ENCODE assay signal across 4 cellular contexts in genomic region chr19:21613201-21613600, GRCh38.
DNase-seq lines count a peak whose midpoint lies in the region; ATAC-seq, FAIRE-seq and TF ChIP-seq lines count a peak whose summit lies in the region.
"Not testable (repeated sequence)": the region's sequence is repeated elsewhere in the genome, so short reads cannot be mapped to it uniquely, and the experiment has no call there.

No MANE protein-coding gene starts in this region.

- H3K36me3 ChIP-seq in DND-41 (ENCODE audit: insufficient read depth, low read length); KOPT-K1 (ENCODE audit: insufficient read depth, low read length); Loucy (ENCODE audit: insufficient read depth, low read length); K562 (ENCODE audit: control insufficient read depth, insufficient read depth, low read length): not testable (repeated sequence)

- ATAC-seq in DND-41 (ENCODE audit: insufficient read depth, low read depth); K562: not testable (repeated sequence)

- in situ Hi-C loops in K562 (cut with MboI) = not testable (repeated sequence)

- DNase-seq in DND-41; K562 (ENCODE audit: extremely low read depth in 1 of 4, low spot score in 3 of 4): not testable (repeated sequence)

- H3K27ac ChIP-seq in DND-41 (ENCODE audit: low read length) (peak overlapping the region; percentile 93), KOPT-K1 (ENCODE audit: low read depth, low read length, poor library complexity, severe bottlenecking) (peak overlapping the region; percentile 83), K562 (ENCODE audit: extremely low read depth, low read depth, low read length) (peak overlapping the region; percentile 90; the same call in 2 of the 3 replicates)

- not testable (repeated sequence) for H3K9me3 ChIP-seq in DND-41 (ENCODE audit: insufficient read depth, low read length, severe bottlenecking); Loucy (ENCODE audit: insufficient read depth, low read depth, low read length); K562 (replicated peaks; ENCODE audit: control insufficient read depth, insufficient read depth, low read depth, low read length)
- H3K9me3 ChIP-seq in KOPT-K1 (ENCODE audit: insufficient read depth, low read length, poor library complexity, severe bottlenecking) = peaks cover 11% of the 10 kb centered on the region

- POLR2A ChIA-PET in K562 (lab: Yijun Ruan, JAX) = interaction anchor here (1.1 to 1.5 kb wide), 2 partner anchors 13 to 19 kb away, joined by 3 to 4 read pairs; no protein-coding TSS in a partner anchor

- H3K4me2 ChIP-seq in DND-41 (ENCODE audit: insufficient read depth, low read length); Loucy (ENCODE audit: low read depth, low read length, poor library complexity, severe bottlenecking); K562 (ENCODE audit: insufficient read depth, low read length): not testable (repeated sequence)

- not testable (repeated sequence) for BruUV-seq in K562 (replicated peaks; lab: Mats Ljungman, UMichigan)

- H3K4me1 ChIP-seq in DND-41 (ENCODE audit: insufficient read depth, low read length) (peaks cover 63% of the 10 kb centered on the region), Loucy (ENCODE audit: insufficient read depth, low read length, poor library complexity, severe bottlenecking) (peaks cover 31% of the 10 kb centered on the region), K562 (replicated peaks in 1 of 2; ENCODE audit: control insufficient read depth in 2 of 2, insufficient read depth in 2 of 2, low read length in 2 of 2) (peaks cover 0 to 30% of the 10 kb centered on the region in 2 experiments)

- FAIRE-seq in K562 (lab: Jason Lieb, UNC) = not testable (repeated sequence)

- H3K27me3 ChIP-seq in DND-41 (ENCODE audit: insufficient read depth, low read length, poor library complexity); Loucy (ENCODE audit: insufficient read depth, low read length, poor library complexity, severe bottlenecking); K562 (ENCODE audit: control insufficient read depth in 2 of 2, insufficient read depth in 2 of 2, low read length in 2 of 2): not testable (repeated sequence)

- H2AFZ ChIP-seq in DND-41 (ENCODE audit: low read depth, low read length); Loucy (ENCODE audit: low read length); K562 (ENCODE audit: low read depth, low read length): not testable (repeated sequence)

- 44% methylated on average over 2 of the region's 2 CpGs for WGBS in K562 (ENCODE audit: insufficient coverage, low coverage, missing lambda C conversion rate)

- H4K20me1 ChIP-seq in DND-41 (ENCODE audit: insufficient read depth, low read length); Loucy (ENCODE audit: insufficient read depth, low read length, poor library complexity, severe bottlenecking); K562 (replicated peaks; ENCODE audit: control insufficient read depth, insufficient read depth, low read length): not testable (repeated sequence)

- TF ChIP-seq CTCF in DND-41 (IDR thresholded peaks at IDR 0.05; ENCODE audit: borderline replicate concordance, extremely low read depth, low read length, poor library complexity, severe bottlenecking); Loucy (conservative IDR thresholded peaks at IDR 0.05; ENCODE audit: low read length); K562 (IDR thresholded peaks at IDR 0.05 in 2 of 3, conservative IDR thresholded peaks at IDR 0.05 in 1 of 3; ENCODE audit: insufficient read depth in 2 of 3, low read depth in 1 of 3, low read length in 3 of 3): not testable (repeated sequence)

- intact Hi-C loops in K562 (cut with micrococcal nuclease) = loop anchor here (5.0 kb wide), 1 partner anchor 156 kb away; no protein-coding TSS in a partner anchor

- H3K79me2 ChIP-seq in DND-41 (ENCODE audit: insufficient read depth, low read length); Loucy (ENCODE audit: insufficient read depth, low read length); K562 (ENCODE audit: control insufficient read depth, insufficient read depth, low read length): not testable (repeated sequence)

- TF ChIP-seq EP300 in K562 (IDR thresholded peaks at IDR 0.05; ENCODE audit: low read length) = not testable (repeated sequence)

- H3K9ac ChIP-seq in DND-41 (ENCODE audit: low read depth, low read length) (peak overlapping the region; percentile 61; the same call in 1 of the 2 replicates), Loucy (ENCODE audit: low read depth, low read length, poor library complexity, severe bottlenecking) (peak overlapping the region; percentile 21)
- H3K9ac ChIP-seq in K562 (ENCODE audit: insufficient read depth in 1 of 2, low read depth in 2 of 2, low read length in 2 of 2) = not testable (repeated sequence)

- not testable (repeated sequence) for TF ChIP-seq RAD21 in K562 (CRISPR knock-in tag; conservative IDR thresholded peaks at IDR 0.05 in 1 of 2, IDR thresholded peaks at IDR 0.05 in 1 of 2)

- CTCF ChIA-PET in K562 (lab: Yijun Ruan, JAX; ENCODE audit: low intra/inter-chr PET ratio) = not testable (repeated sequence)

- not testable (repeated sequence) for H3F3A ChIP-seq in Loucy (ENCODE audit: low read depth)

- TF ChIP-seq POLR2A in K562 (conservative IDR thresholded peaks at IDR 0.05) = not testable (repeated sequence)

- not testable (repeated sequence) for H3K4me3 ChIP-seq in DND-41 (ENCODE audit: low read depth in 1 of 2, low read length in 2 of 2); Loucy (ENCODE audit: low read length, poor library complexity, severe bottlenecking); K562

- not testable (repeated sequence) for H3K9me1 ChIP-seq in K562 (ENCODE audit: control insufficient read depth, insufficient read depth, low read length)

- H3K9me2 ChIP-seq in Loucy (replicated peaks; ENCODE audit: low read depth, low read length) = not testable (repeated sequence)

TF ChIP-seq in K562, 482 proteins besides CTCF, POLR2A, EP300 and RAD21:
- TF ChIP-seq CHAMP1 (IDR thresholded peaks at IDR 0.05) = peak; percentile 37; the same call in 1 of the 2 replicates
- peak; percentile 17 for TF ChIP-seq PHF20 (IDR thresholded peaks at IDR 0.05; ENCODE audit: partially characterized antibody)
- TF ChIP-seq TRIM24 (IDR thresholded peaks at IDR 0.05) = peak; percentile 38 to 46; a peak in 2 of 4 replicates
- peak; percentile 50; the same call in 1 of the 2 replicates for TF ChIP-seq ATF3 (IDR thresholded peaks at IDR 0.05)
- not testable (repeated sequence) for TF ChIP-seq ATF3 (CRISPR knock-in tag; conservative IDR thresholded peaks at IDR 0.05)
- TF ChIP-seq SMARCA5 (IDR thresholded peaks at IDR 0.05) = peak; percentile 48; the same call in 1 of the 2 replicates
- peak; percentile 16; the same call in 1 of the 2 replicates for TF ChIP-seq HDAC2 (IDR thresholded peaks at IDR 0.05)
- peak; percentile 29 to 51; a peak in 2 of 4 replicates for TF ChIP-seq KDM1A (IDR thresholded peaks at IDR 0.05)
- TF ChIP-seq RCOR1 (IDR thresholded peaks at IDR 0.05; ENCODE audit: borderline replicate concordance in 1 of 2, low read depth in 2 of 2, low read length in 2 of 2) = 0 out of 4 replicates have a peak, but pooled peaks of 1 of the 2 experiments have one; percentile 21
- TF ChIP-seq FOXJ2 (tag; IDR thresholded peaks at IDR 0.05) = 0 out of 2 replicates have a peak, but pooled peaks have one; percentile 22
- TF ChIP-seq BCOR (IDR thresholded peaks at IDR 0.05) = peak; percentile 84
- TF ChIP-seq RBM25 (IDR thresholded peaks at IDR 0.05; ENCODE audit: low read depth, low read length, severe bottlenecking) = peak; percentile 66
- peak; percentile 95 for TF ChIP-seq ZNF146 (CRISPR knock-in tag; IDR thresholded peaks at IDR 0.05; ENCODE audit: unreplicated experiment)
